Comparison of ENCODE assay signal across 20 cellular contexts in genomic region chr7:22499044-22499443, GRCh38. TPM values are rescaled to one million over a fixed set of nuclear protein-coding genes. Genes with fewer than 3 reads are reported as not detected.
A peak's percentile ranks its signal among the peaks of the same experiment; 100 is the strongest.
DNase-seq lines count a peak whose midpoint lies in the region; ATAC-seq and TF ChIP-seq lines count a peak whose summit lies in the region.
"Had no signal": no experiment of that assay in that cellular context is flagged by ENCODE, and none has a peak within 500 bp of the region (broad histone marks: within the 10 kb centered on the region; RNA-seq: fewer than 3 reads in every experiment).

No MANE protein-coding gene starts in this region.

- H3K36me3 ChIP-seq in HAP-1 (replicated peaks) (no peaks in the 10 kb centered on the region), OCI-LY7 (ENCODE audit: insufficient read depth, low read length) (no peaks in the 10 kb centered on the region), osteoblast (ENCODE audit: insufficient read depth, low read length) (peaks cover 6% of the 10 kb centered on the region), uterus (no peaks in the 10 kb centered on the region)
- H3K36me3 ChIP-seq: SJSA1, transverse colon had no signal

- intact Hi-C loops in OCI-LY7 (cut with micrococcal nuclease; ENCODE audit: unreplicated experiment) (no loop called here), sciatic nerve (cut with DNase I) (no loop called here), uterus (cut with DNase I; ENCODE audit: low total_unique reads) (no loop called here)

- peak overlapping the region; percentile 82; the same call in 1 of the 2 replicates for H3K4me2 ChIP-seq in OCI-LY7 (ENCODE audit: low read length)
- peak overlapping the region; percentile 78 for H3K4me2 ChIP-seq in osteoblast (ENCODE audit: insufficient read depth, low read length)

- in situ Hi-C loops in HAP-1 (cut with MboI; ENCODE audit: low sequenced_read_pairs) = no loop called here

- peak overlapping the region; percentile 8; the same call in 1 of the 2 replicates for H3K4me3 ChIP-seq in HAP-1
- no peak overlapping the region for H3K4me3 ChIP-seq in OCI-LY7 (ENCODE audit: low read depth, low read length, poor library complexity, severe bottlenecking)
- peak overlapping the region; percentile 78 for H3K4me3 ChIP-seq in osteoblast (ENCODE audit: insufficient read depth, low read length)
- no peak overlapping the region for H3K4me3 ChIP-seq in uterus
- H3K4me3 ChIP-seq: hepatocyte, mucosa of descending colon, SJSA1 had no signal

- H3K4me1 ChIP-seq in HAP-1 = peaks cover 12% of the 10 kb centered on the region
- H3K4me1 ChIP-seq in OCI-LY7 (ENCODE audit: insufficient read depth, low read length, poor library complexity, severe bottlenecking) = peaks cover 3% of the 10 kb centered on the region
- peaks cover 52% of the 10 kb centered on the region for H3K4me1 ChIP-seq in osteoblast (ENCODE audit: insufficient read depth, low read length)
- no peaks in the 10 kb centered on the region for H3K4me1 ChIP-seq in uterus
- H3K4me1 ChIP-seq: SJSA1 had no signal

- no peak overlapping the region for H3K27ac ChIP-seq in OCI-LY7 (ENCODE audit: low read depth, low read length, poor library complexity, severe bottlenecking)
- H3K27ac ChIP-seq in osteoblast (ENCODE audit: low read depth, low read length) = peak overlapping the region; percentile 79
- no peak overlapping the region for H3K27ac ChIP-seq in uterus
- H3K27ac ChIP-seq: hepatocyte, SJSA1, transverse colon had no signal

- TF ChIP-seq CTCF in OCI-LY7 (conservative IDR thresholded peaks at IDR 0.05; ENCODE audit: low read length) (no peak), osteoblast (IDR thresholded peaks at IDR 0.05; ENCODE audit: extremely low read depth, low read depth, low read length) (no peak), uterus (IDR thresholded peaks at IDR 0.05) (no peak)

- H3K9me3 ChIP-seq in HAP-1 (no peaks in the 10 kb centered on the region), OCI-LY7 (ENCODE audit: low read length) (no peaks in the 10 kb centered on the region), osteoblast (ENCODE audit: low read depth, low read length) (no peaks in the 10 kb centered on the region), uterus (no peaks in the 10 kb centered on the region)
- H3K9me3 ChIP-seq: mucosa of descending colon, SJSA1, transverse colon had no signal

- CTCF ChIA-PET in OCI-LY7 (lab: Charles Lee; ENCODE audit: unreplicated experiment) = interaction anchor here (0.8 kb wide), 1 partner anchor 389 kb away, joined by 5 read pairs; no protein-coding TSS in a partner anchor

- H4K20me1 ChIP-seq in OCI-LY7 (ENCODE audit: insufficient read depth, low read length) = no peaks in the 10 kb centered on the region
- no peaks in the 10 kb centered on the region for H4K20me1 ChIP-seq in osteoblast (ENCODE audit: insufficient read depth, low read length)

- no peak for ATAC-seq in sciatic nerve

- BruUV-seq in OCI-LY7 (replicated peaks; lab: Mats Ljungman, UMichigan) = TSS peak; percentile 57

- no peaks in the 10 kb centered on the region for H3K9me2 ChIP-seq in OCI-LY7 (ENCODE audit: insufficient read depth, low read length)

- H2AFZ ChIP-seq in OCI-LY7 (ENCODE audit: low read length) (no peak overlapping the region), osteoblast (ENCODE audit: low read length) (peak overlapping the region; percentile 56)

- H3K79me2 ChIP-seq in OCI-LY7 (ENCODE audit: insufficient read depth, low read depth, low read length) (no peaks in the 10 kb centered on the region), osteoblast (ENCODE audit: insufficient read depth, low read length) (peaks cover 31% of the 10 kb centered on the region)
- H3K79me2 ChIP-seq: hepatocyte had no signal

- H3K27me3 ChIP-seq in HAP-1 (ENCODE audit: low read depth) (no peaks in the 10 kb centered on the region), osteoblast (ENCODE audit: insufficient read depth, low read length) (no peaks in the 10 kb centered on the region), uterus (no peaks in the 10 kb centered on the region)
- H3K27me3 ChIP-seq: hepatocyte, SJSA1 had no signal

- POLR2A ChIA-PET in OCI-LY7 (lab: Charles Lee) = no interaction called here

- DNase-seq in HAP-1 (ENCODE audit: low spot score in 2 of 2) = no peak
- no peak for DNase-seq in OCI-LY7 (ENCODE audit: low spot score)
- DNase-seq in dermis blood vessel endothelial cell = peak; percentile 58
- DNase-seq in osteoblast (ENCODE audit: insufficient read length, low spot score, missing footprints) = no peak
- DNase-seq in sciatic nerve (ENCODE audit: low spot score) = no peak
- DNase-seq in NCI-H2081 (lab: John Stamatoyannopoulos, UW) = no peak
- DNase-seq in activated CD8-positive, alpha-beta memory T cell treated with anti-CD3 and anti-CD28 coated beads for 24 hours = no peak
- DNase-seq in uterus = no peak
- DNase-seq: activated CD4-positive, CD25-positive, alpha-beta regulatory T cell treated with anti-CD3 and anti-CD28 coated beads, Interleukin-2, amount 50 U/mL, for 72 hours; AML-193; DND-41; foreskin melanocyte; mucosa of descending colon; NCI-H2171 treated with DMSO at 0.1 percent for 48 hours; stimulated activated CD4-positive, alpha-beta T cell treated with anti-CD3 and anti-CD28 coated beads, Interleukin-4, amount 100 ng/mL, for 1 hour; stimulated activated naive CD8-positive, alpha-beta T cell treated with anti-CD3 and anti-CD28 coated beads, Interleukin-15, amount 100 ng/mL, for 72 hours; transverse colon had no signal

- TF ChIP-seq POLR2A in uterus (IDR thresholded peaks at IDR 0.05) = no peak

RNA-seq across cellular contexts. Expression of gene STEAP1B, which starts 0.9 kb away (rescaled TPM):
- 0.36 and 0.69 TPM in 2 replicates for total RNA-seq in OCI-LY7 (2014; rRNA removed; shearing (Covaris generic))
- total RNA-seq in OCI-LY7 (2022) = 1.1 and 2.1 TPM in 2 replicates
- 24.5 and 33.4 TPM in 2 replicates for total RNA-seq in dermis blood vessel endothelial cell
- total RNA-seq in osteoblast = 31.8 and 40.4 TPM in 2 replicates
- total RNA-seq in sciatic nerve = 11.6 TPM
- total RNA-seq in uterus = 1 to 10 TPM in 2 of 4 donors, not detected in 2; 1.2 to 3.5 TPM
- total RNA-seq: hepatocyte, MCF 10A had no signal

Comparison
In these comparisons a context has a peak if more than half of its experiments do, and no peak if none do; other contexts are left out.
1. H3K4me3 ChIP-seq: peak in HAP-1 (single experiment) and osteoblast (single experiment); none in OCI-LY7 (single experiment) and uterus (0 of 2).